Comparison of ENCODE assay signal across 1 cellular context in the genomic region with DNA sequence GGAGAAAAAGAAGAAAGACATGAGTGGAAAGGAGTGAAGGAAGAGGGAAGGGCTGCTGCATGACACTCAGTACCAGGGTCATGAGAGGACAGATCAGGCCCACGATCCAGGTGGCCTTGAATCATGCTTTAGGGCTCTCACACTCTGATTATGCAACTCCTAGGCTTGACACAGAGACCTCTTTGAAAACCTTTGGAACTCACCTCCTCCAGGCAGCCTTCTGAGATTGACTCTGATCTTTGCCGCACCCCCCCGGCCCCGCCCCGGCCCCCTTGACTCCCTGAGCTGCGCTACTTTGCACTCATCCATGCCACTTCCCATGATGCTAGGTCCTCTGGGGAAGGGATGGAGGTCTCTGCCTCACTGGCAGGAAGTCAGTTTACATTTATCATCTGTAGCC.
A peak's percentile ranks its signal among the peaks of the same experiment; 100 is the strongest.
TF ChIP-seq lines count a peak whose summit lies in the region.

No MANE protein-coding gene starts in this region.

TF ChIP-seq in K562, 482 proteins besides CTCF, POLR2A, EP300 and RAD21:
- TF ChIP-seq, protein P1, sequence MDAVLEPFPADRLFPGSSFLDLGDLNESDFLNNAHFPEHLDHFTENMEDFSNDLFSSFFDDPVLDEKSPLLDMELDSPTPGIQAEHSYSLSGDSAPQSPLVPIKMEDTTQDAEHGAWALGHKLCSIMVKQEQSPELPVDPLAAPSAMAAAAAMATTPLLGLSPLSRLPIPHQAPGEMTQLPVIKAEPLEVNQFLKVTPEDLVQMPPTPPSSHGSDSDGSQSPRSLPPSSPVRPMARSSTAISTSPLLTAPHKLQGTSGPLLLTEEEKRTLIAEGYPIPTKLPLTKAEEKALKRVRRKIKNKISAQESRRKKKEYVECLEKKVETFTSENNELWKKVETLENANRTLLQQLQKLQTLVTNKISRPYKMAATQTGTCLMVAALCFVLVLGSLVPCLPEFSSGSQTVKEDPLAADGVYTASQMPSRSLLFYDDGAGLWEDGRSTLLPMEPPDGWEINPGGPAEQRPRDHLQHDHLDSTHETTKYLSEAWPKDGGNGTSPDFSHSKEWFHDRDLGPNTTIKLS (IDR thresholded peaks at IDR 0.05; ENCODE audit: borderline replicate concordance, low read depth), result no peak
- TF ChIP-seq ZFP36 (IDR thresholded peaks at IDR 0.05; ENCODE audit: low read depth, low read length, partially characterized antibody) (peak; percentile 91), ZNF212 (CRISPR knock-in tag; IDR thresholded peaks at IDR 0.05) (no peak), RFX1 (IDR thresholded peaks at IDR 0.05) (no peak), GTF2F1 (IDR thresholded peaks at IDR 0.05; ENCODE audit: low read depth, low read length) (no peak), GTF2A2 (tag; IDR thresholded peaks at IDR 0.05) (no peak), SAFB (IDR thresholded peaks at IDR 0.05; ENCODE audit: borderline replicate concordance, low read depth, low read length) (no peak), ZFPM2 (CRISPR knock-in tag; IDR thresholded peaks at IDR 0.05) (no peak), MEF2D (tag; conservative IDR thresholded peaks at IDR 0.05; ENCODE audit: low read depth) (no peak), PPARD (CRISPR knock-in tag; IDR thresholded peaks at IDR 0.05) (no peak), ZNF175 (CRISPR knock-in tag; IDR thresholded peaks at IDR 0.05; ENCODE audit: low read depth) (no peak), BRCA1 (IDR thresholded peaks at IDR 0.05) (no peak), BRCA1 (CRISPR knock-in tag; IDR thresholded peaks at IDR 0.05) (no peak), RBM25 (IDR thresholded peaks at IDR 0.05; ENCODE audit: low read depth, low read length, severe bottlenecking) (peak; percentile 89), HMG20B (CRISPR knock-in tag; IDR thresholded peaks at IDR 0.05) (no peak)
- TF ChIP-seq, protein P2, sequence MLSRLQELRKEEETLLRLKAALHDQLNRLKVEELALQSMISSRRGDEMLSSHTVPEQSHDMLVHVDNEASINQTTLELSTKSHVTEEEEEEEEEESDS (CRISPR knock-in tag; IDR thresholded peaks at IDR 0.05), result no peak
- TF ChIP-seq, protein P3, sequence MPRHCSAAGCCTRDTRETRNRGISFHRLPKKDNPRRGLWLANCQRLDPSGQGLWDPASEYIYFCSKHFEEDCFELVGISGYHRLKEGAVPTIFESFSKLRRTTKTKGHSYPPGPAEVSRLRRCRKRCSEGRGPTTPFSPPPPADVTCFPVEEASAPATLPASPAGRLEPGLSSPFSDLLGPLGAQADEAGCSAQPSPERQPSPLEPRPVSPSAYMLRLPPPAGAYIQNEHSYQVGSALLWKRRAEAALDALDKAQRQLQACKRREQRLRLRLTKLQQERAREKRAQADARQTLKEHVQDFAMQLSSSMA (CRISPR knock-in tag; IDR thresholded peaks at IDR 0.05), result no peak
